Comparison of ENCODE assay signal across 8 cellular contexts in the genomic region with DNA sequence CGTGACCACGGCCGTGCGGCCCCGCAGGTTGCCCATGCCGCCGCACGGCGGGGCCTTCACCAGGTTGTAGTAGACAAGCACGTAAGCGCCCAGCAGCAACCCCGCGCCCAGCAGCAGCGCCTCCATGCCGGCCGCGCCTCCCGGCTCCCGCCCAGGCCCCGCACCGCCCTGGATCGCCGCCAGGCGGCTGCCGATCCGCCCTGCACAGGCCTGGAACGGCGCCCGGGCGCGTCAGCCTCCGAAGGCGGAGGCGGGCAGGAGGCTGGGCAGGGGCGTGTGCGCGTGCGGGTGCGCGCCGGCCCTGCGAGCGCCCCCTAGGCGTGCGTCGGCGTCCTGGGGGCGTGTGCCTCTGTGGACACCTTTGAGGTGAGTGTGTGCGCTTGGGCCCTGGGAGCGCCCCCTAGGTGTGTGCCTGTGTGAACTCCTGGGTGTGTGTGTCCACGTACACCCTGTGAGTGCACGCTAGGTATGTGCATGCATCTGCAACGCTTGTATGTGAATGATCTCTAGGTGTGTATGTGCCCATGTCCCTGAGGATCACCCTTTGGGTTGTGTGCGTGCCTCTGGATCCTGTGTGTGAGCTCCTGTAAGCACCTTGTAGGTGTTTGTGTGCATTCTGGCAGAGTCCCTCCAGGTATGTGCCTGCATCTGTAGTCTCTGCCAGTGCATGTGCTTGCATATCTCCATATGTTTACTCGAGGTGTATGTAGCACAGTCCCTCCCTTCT. TPM values are rescaled to one million over a fixed set of nuclear protein-coding genes. Genes with fewer than 3 reads are reported as not detected.
A peak's percentile ranks its signal among the peaks of the same experiment; 100 is the strongest.
DNase-seq lines count a peak whose midpoint lies in the region; ATAC-seq, FAIRE-seq and TF ChIP-seq lines count a peak whose summit lies in the region.

A gene with protein sequence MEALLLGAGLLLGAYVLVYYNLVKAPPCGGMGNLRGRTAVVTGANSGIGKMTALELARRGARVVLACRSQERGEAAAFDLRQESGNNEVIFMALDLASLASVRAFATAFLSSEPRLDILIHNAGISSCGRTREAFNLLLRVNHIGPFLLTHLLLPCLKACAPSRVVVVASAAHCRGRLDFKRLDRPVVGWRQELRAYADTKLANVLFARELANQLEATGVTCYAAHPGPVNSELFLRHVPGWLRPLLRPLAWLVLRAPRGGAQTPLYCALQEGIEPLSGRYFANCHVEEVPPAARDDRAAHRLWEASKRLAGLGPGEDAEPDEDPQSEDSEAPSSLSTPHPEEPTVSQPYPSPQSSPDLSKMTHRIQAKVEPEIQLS (minus strand): TSS at position 261 of the 727 bp plus-strand sequence. CDS start 135 bp downstream, at position 126.

- in situ Hi-C loops in GM13976 (cut with MboI; ENCODE audit: low sequenced_read_pairs, unreplicated experiment) = no loop called here

- WGBS in prostate gland = 2% methylated on average over 21 of the region's 55 CpGs

- peak; percentile 81 for ATAC-seq in HG02870 (IDR thresholded peaks at IDR 0.05; ENCODE audit: unreplicated experiment)

- peak within 1 kb of the TSS; percentile 90 for H3K27ac Mint-ChIP-seq in T-helper 1 cell treated with Interleukin-12 subunit alpha and Interleukin-12 subunit beta and Interleukin-4 antibody, amounts not matched to agents 30 μg/mL and 1 μg/mL, for 36 hours

- peak; percentile 95 for FAIRE-seq in urothelium cell line (lab: Jason Lieb, UNC)

- peaks cover 45% of the 10 kb centered on the region for H3K36me3 Mint-ChIP-seq in T-helper 1 cell treated with Interleukin-12 subunit alpha and Interleukin-12 subunit beta and Interleukin-4 antibody, amounts not matched to agents 30 μg/mL and 1 μg/mL, for 36 hours (ENCODE audit: low read depth)

- TF ChIP-seq POLR2A in prostate gland (IDR thresholded peaks at IDR 0.05) = peak; percentile 70

- no peaks in the 10 kb centered on the region for H3K9me3 Mint-ChIP-seq in T-helper 1 cell treated with Interleukin-12 subunit alpha and Interleukin-12 subunit beta and Interleukin-4 antibody, amounts not matched to agents 30 μg/mL and 1 μg/mL, for 36 hours

- H3K27me3 Mint-ChIP-seq in T-helper 1 cell treated with Interleukin-12 subunit alpha and Interleukin-12 subunit beta and Interleukin-4 antibody, amounts not matched to agents 30 μg/mL and 1 μg/mL, for 36 hours (ENCODE audit: low read depth) = no peaks in the 10 kb centered on the region

- H3K36me3 ChIP-seq in left ventricle myocardium inferior = peaks cover 26% of the 10 kb centered on the region
- H3K36me3 ChIP-seq in prostate gland = peaks cover 0 to 9% of the 10 kb centered on the region in 2 donors

- H3K4me3 Mint-ChIP-seq in T-helper 1 cell treated with Interleukin-12 subunit alpha and Interleukin-12 subunit beta and Interleukin-4 antibody, amounts not matched to agents 30 μg/mL and 1 μg/mL, for 36 hours = peak within 1 kb of the TSS; percentile 93

- peak; percentile 95 for DNase-seq in GM13976 (ENCODE audit: low spot score)
- peak; percentile 94 for DNase-seq in NCI-H146 (lab: John Stamatoyannopoulos, UW)
- DNase-seq in amniotic stem cell (lab: John Stamatoyannopoulos, UW) = peak; percentile 72
- peak; percentile 90 for DNase-seq in left ventricle myocardium inferior
- peak; percentile 89 for DNase-seq in prostate gland (ENCODE audit: low spot score)
- peak; percentile 98 for DNase-seq in urothelium cell line (ENCODE audit: low spot score)

- H3K9me3 ChIP-seq in left ventricle myocardium inferior (replicated peaks) (no peaks in the 10 kb centered on the region), prostate gland (no peaks in the 10 kb centered on the region)

- H3K4me1 ChIP-seq in left ventricle myocardium inferior = peaks cover 51% of the 10 kb centered on the region
- H3K4me1 ChIP-seq in prostate gland (replicated peaks) = peaks cover 12% of the 10 kb centered on the region

- peak within 1 kb of the TSS; percentile 83 for H3K4me3 ChIP-seq in left ventricle myocardium inferior
- peak within 1 kb of the TSS; percentile 73 to 81 for H3K4me3 ChIP-seq in prostate gland

- no peaks in the 10 kb centered on the region for H3K27me3 ChIP-seq in left ventricle myocardium inferior (ENCODE audit: low read depth)
- H3K27me3 ChIP-seq in prostate gland (replicated peaks; ENCODE audit: insufficient read depth) = no peaks in the 10 kb centered on the region

- H3K27ac ChIP-seq in left ventricle myocardium inferior (replicated peaks) = peak within 1 kb of the TSS; percentile 85
- peak within 1 kb of the TSS; percentile 78 to 85 for H3K27ac ChIP-seq in prostate gland

- peaks cover 31% of the 10 kb centered on the region for H3K4me1 Mint-ChIP-seq in T-helper 1 cell treated with Interleukin-12 subunit alpha and Interleukin-12 subunit beta and Interleukin-4 antibody, amounts not matched to agents 30 μg/mL and 1 μg/mL, for 36 hours (ENCODE audit: low read depth)

- intact Hi-C loops in left ventricle myocardium inferior (cut with micrococcal nuclease) (no loop called here), prostate gland (cut with DNase I) (no loop called here)

- peak; percentile 95 for TF ChIP-seq CTCF in GM13976 (IDR thresholded peaks at IDR 0.05; ENCODE audit: borderline replicate concordance, control extremely low read depth, extremely low read depth, insufficient read depth, missing control alignments)
- TF ChIP-seq CTCF in left ventricle myocardium inferior (IDR thresholded peaks at IDR 0.05; ENCODE audit: borderline replicate concordance) = peak; percentile 91
- peak; percentile 80 to 98 (median 92) for TF ChIP-seq CTCF in prostate gland (IDR thresholded peaks at IDR 0.05)

RNA-seq across cellular contexts. Expression of the gene that starts here (rescaled TPM):
- 3.1 TPM for total RNA-seq in left ventricle myocardium inferior
- 10 to 100 TPM; 36.8 to 61.3 TPM for total RNA-seq in prostate gland

Comparison
In these comparisons a context has a peak if more than half of its experiments do, and no peak if none do; other contexts are left out.
1. Peak in every context shown above with its lines: DNase-seq, ATAC-seq, H3K4me3 ChIP-seq and H3K27ac ChIP-seq.